8 cellular contexts compared by ENCODE assay signal in the genomic region with DNA sequence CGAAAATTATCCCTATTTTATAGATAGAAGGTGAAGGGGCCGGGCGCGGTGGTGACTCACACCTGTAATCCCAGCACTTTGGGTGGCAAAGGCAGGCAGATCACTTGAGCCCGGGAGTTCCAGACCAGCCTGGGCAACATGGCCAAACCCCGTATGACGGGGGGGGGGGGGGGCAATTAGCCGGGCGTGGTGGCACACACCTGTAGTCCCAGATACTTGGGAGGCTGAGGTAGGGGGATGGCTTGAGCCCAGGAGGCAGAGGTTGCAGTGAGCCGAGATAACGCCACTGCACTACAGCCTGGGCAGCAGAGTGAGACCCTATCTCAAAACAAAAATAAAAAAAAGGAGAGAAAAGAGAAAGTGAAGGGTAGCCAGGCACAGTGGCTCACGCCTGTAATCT. TPM values are rescaled to one million over a fixed set of nuclear protein-coding genes. Genes with fewer than 3 reads are reported as not detected.
DNase-seq lines count a peak whose midpoint lies in the region; TF ChIP-seq lines count a peak whose summit lies in the region.

No MANE protein-coding gene starts in this region.

- intact Hi-C loops in CD14-positive monocyte (cut with micrococcal nuclease) (loop anchor here (10.0 kb wide), 1 partner anchor 188 kb away; a partner anchor contains a TSS), adrenal gland (cut with DNase I) (no loop called here)
- intact Hi-C loops in dendritic cell treated with granulocyte-macrophage colony-stimulating factor and Interleukin-4, amounts not matched to agents 40 ng/mL and 50 ng/mL, for 4 days (cut with micrococcal nuclease) = loop anchor here (10.0 kb wide), 1 partner anchor 262 kb away; no protein-coding TSS in a partner anchor

- peaks cover 4 to 11% (median 11%) of the 10 kb centered on the region in 3 donors for H3K27me3 Mint-ChIP-seq in CD14-positive monocyte (ENCODE audit: low read depth in 3 of 3)
- H3K27me3 Mint-ChIP-seq in dendritic cell treated with granulocyte-macrophage colony-stimulating factor and Interleukin-4, amounts not matched to agents 40 ng/mL and 50 ng/mL, for 4 days = peaks cover 10% of the 10 kb centered on the region
- H3K27me3 Mint-ChIP-seq in neural crest cell (ENCODE audit: low read depth) = peaks cover 17% of the 10 kb centered on the region

- no peaks in the 10 kb centered on the region for H3K36me3 ChIP-seq in adrenal gland (replicated peaks in 1 of 2)

- no peaks in the 10 kb centered on the region for H3K27me3 ChIP-seq in adrenal gland

- peaks cover 4 to 28% of the 10 kb centered on the region in 2 donors for H3K4me1 ChIP-seq in adrenal gland (replicated peaks in 1 of 2)

- H3K9me3 Mint-ChIP-seq in CD14-positive monocyte (peaks cover 0 to 1% (median 0%) of the 10 kb centered on the region in 7 donors), neural crest cell (no peaks in the 10 kb centered on the region)
- H3K9me3 Mint-ChIP-seq in dendritic cell treated with granulocyte-macrophage colony-stimulating factor and Interleukin-4, amounts not matched to agents 40 ng/mL and 50 ng/mL, for 4 days = no peaks in the 10 kb centered on the region

- TF ChIP-seq POLR2A in adrenal gland (IDR thresholded peaks at IDR 0.05) = no peak

- peaks cover 38% of the 10 kb centered on the region for H3K4me1 Mint-ChIP-seq in CD14-positive monocyte
- H3K4me1 Mint-ChIP-seq in dendritic cell treated with granulocyte-macrophage colony-stimulating factor and Interleukin-4, amounts not matched to agents 40 ng/mL and 50 ng/mL, for 4 days (ENCODE audit: low read depth) = peaks cover 29% of the 10 kb centered on the region
- H3K4me1 Mint-ChIP-seq in neural crest cell = peaks cover 22% of the 10 kb centered on the region

- DNase-seq in CD14-positive monocyte (ENCODE audit: low spot score) (no peak), LoVo (ENCODE audit: low spot score) (peak; percentile 35), neural crest cell (ENCODE audit: low read depth, low spot score) (no peak), middle frontal gyrus (ENCODE audit: extremely low spot score, low spot score) (no peak), NCI-H187 (lab: John Stamatoyannopoulos, UW) (no peak), SK-N-DZ (ENCODE audit: low spot score) (no peak), adrenal gland (no peak)

- H3K36me3 Mint-ChIP-seq in CD14-positive monocyte (peaks cover 2 to 5% of the 10 kb centered on the region in 2 donors), neural crest cell (ENCODE audit: low read depth) (peaks cover 5% of the 10 kb centered on the region)
- H3K36me3 Mint-ChIP-seq in dendritic cell treated with granulocyte-macrophage colony-stimulating factor and Interleukin-4, amounts not matched to agents 40 ng/mL and 50 ng/mL, for 4 days (ENCODE audit: low read depth) = peaks cover 19% of the 10 kb centered on the region

- 84 to 96% (median 87%) methylated on average over 7 to 12 of the region's 12 CpGs for WGBS in adrenal gland, 4 donors

- TF ChIP-seq CTCF in CD14-positive monocyte (IDR thresholded peaks at IDR 0.05) (no peak), neural crest cell (conservative IDR thresholded peaks at IDR 0.05) (no peak), adrenal gland (IDR thresholded peaks at IDR 0.05) (no peak)

- peak overlapping the region; percentile 99 for H3K4me3 Mint-ChIP-seq in CD14-positive monocyte
- H3K4me3 Mint-ChIP-seq in dendritic cell treated with granulocyte-macrophage colony-stimulating factor and Interleukin-4, amounts not matched to agents 40 ng/mL and 50 ng/mL, for 4 days = peak overlapping the region; percentile 97
- peak overlapping the region; percentile 98 for H3K4me3 Mint-ChIP-seq in neural crest cell

- H3K9me3 ChIP-seq in adrenal gland (replicated peaks in 1 of 3) = no peaks in the 10 kb centered on the region

- no peak overlapping the region for H3K27ac ChIP-seq in adrenal gland

- H3K4me3 ChIP-seq in adrenal gland = peak overlapping the region in 1 of 4 donors; percentile 81

- peak overlapping the region in 4 of 7 donors; percentile 36 to 98 (median 70) for H3K27ac Mint-ChIP-seq in CD14-positive monocyte
- peak overlapping the region; percentile 88 for H3K27ac Mint-ChIP-seq in dendritic cell treated with granulocyte-macrophage colony-stimulating factor and Interleukin-4, amounts not matched to agents 40 ng/mL and 50 ng/mL, for 4 days
- H3K27ac Mint-ChIP-seq in neural crest cell (ENCODE audit: unreplicated experiment) = no peak overlapping the region

RNA-seq across cellular contexts. Expression of a gene that starts 1.4 kb away (rescaled TPM):
- polyA plus RNA-seq in CD14-positive monocyte = 10 to 100 TPM; 30.1 to 40.4 TPM
- total RNA-seq in neural crest cell = 54.9 and 56.2 TPM in 2 replicates
- polyA plus RNA-seq in SK-N-DZ (2014; cell fraction: cytosol; rRNA removed) = 48.8 and 50.9 TPM in 2 replicates
- 27.0 and 33.0 TPM in 2 replicates for polyA plus RNA-seq in SK-N-DZ (2014; cell fraction: nucleus; rRNA removed)
- 10 to 100 TPM; 20.1 to 47.6 (median 29.2) TPM for total RNA-seq in adrenal gland
- 10 to 100 TPM; 12.4 to 63.7 (median 13.3) TPM for polyA plus RNA-seq in adrenal gland

RNA-seq across cellular contexts. Expression of a gene that starts 1.5 kb away (rescaled TPM):
- not detected for polyA plus RNA-seq in CD14-positive monocyte
- total RNA-seq in neural crest cell = 2.5 and 2.8 TPM in 2 replicates
- 4.7 and 7.8 TPM in 2 replicates for polyA plus RNA-seq in SK-N-DZ (2014; cell fraction: cytosol; rRNA removed)
- polyA plus RNA-seq in SK-N-DZ (2014; cell fraction: nucleus; rRNA removed) = 1.6 and 5.3 TPM in 2 replicates
- total RNA-seq in adrenal gland = 1 to 10 TPM in 7 of 8 donors, under 1 TPM in 1; 0.93 to 7.3 (median 2.9) TPM
- 1 to 10 TPM in 1 of 3 donors, under 1 TPM in 2; 0.67 to 2.9 (median 0.97) TPM for polyA plus RNA-seq in adrenal gland

Comparison
In these comparisons a context has a peak if more than half of its experiments do, and no peak if none do; other contexts are left out.
1. intact Hi-C loops: an anchor here in CD14-positive monocyte (10.0 kb wide) and dendritic cell treated with granulocyte-macrophage colony-stimulating factor and Interleukin-4, amounts not matched to agents 40 ng/mL and 50 ng/mL, for 4 days (10.0 kb wide); none called in adrenal gland.